In genomic region chr5:175687231-175687701, GRCh38 we compare ENCODE assay signal across 27 cellular contexts. TPM values are rescaled to one million over a fixed set of nuclear protein-coding genes. Genes with fewer than 3 reads are reported as not detected.
A peak's percentile ranks its signal among the peaks of the same experiment; 100 is the strongest.
DNase-seq lines count a peak whose midpoint lies in the region; ATAC-seq, FAIRE-seq and TF ChIP-seq lines count a peak whose summit lies in the region.
"Had no signal": no experiment of that assay in that cellular context is flagged by ENCODE, and none has a peak within 500 bp of the region (broad histone marks: within the 10 kb centered on the region; RNA-seq: fewer than 3 reads in every experiment).

No MANE protein-coding gene starts in this region.

- H3K36me3 Mint-ChIP-seq in chondrocyte (ENCODE audit: low read depth) = no peaks in the 10 kb centered on the region
- no peaks in the 10 kb centered on the region for H3K36me3 Mint-ChIP-seq in MCF 10A (ENCODE audit: insufficient read depth, unreplicated experiment)
- H3K36me3 Mint-ChIP-seq: natural killer cell treated with Interleukin-12 subunit alpha and Interleukin-12 subunit beta and Interleukin-15 and Interleukin-18, amount 100 ng/mL, for 72 hours had no signal

- H3K27ac Mint-ChIP-seq in chondrocyte (ENCODE audit: unreplicated experiment) = no peak overlapping the region
- no peak overlapping the region for H3K27ac Mint-ChIP-seq in MCF 10A (ENCODE audit: low read depth, unreplicated experiment)
- H3K27ac Mint-ChIP-seq: activated CD4-positive, alpha-beta T cell treated with anti-CD3 and anti-CD28 coated beads for 36 hours; natural killer cell treated with Interleukin-12 subunit alpha and Interleukin-12 subunit beta and Interleukin-15 and Interleukin-18, amount 100 ng/mL, for 72 hours had no signal

- CTCF ChIA-PET in MCF 10A (lab: Yijun Ruan, JAX) = interaction anchor here (0.6 to 0.7 kb wide), 2 partner anchors 512 to 673 kb away, joined by 3 read pairs; no protein-coding TSS in a partner anchor

- FAIRE-seq in small intestine (lab: Jason Lieb, UNC) = no peak
- FAIRE-seq: GM12878, H1, K562 had no signal

- POLR2A ChIA-PET in MCF 10A (lab: Yijun Ruan, JAX) = no interaction called here

- in situ Hi-C loops in G401 (cut with HindIII; ENCODE audit: low sequenced_read_pairs) = no loop called here

- H3K9me3 ChIP-seq in right cardiac atrium (ENCODE audit: control insufficient read depth, low read length) (no peaks in the 10 kb centered on the region), small intestine (ENCODE audit: control insufficient read depth, low read depth) (no peaks in the 10 kb centered on the region)
- H3K9me3 ChIP-seq: SJSA1, uterus had no signal

- H3K9me3 Mint-ChIP-seq in chondrocyte (ENCODE audit: low read depth) (peaks cover 4% of the 10 kb centered on the region), MCF 10A (ENCODE audit: unreplicated experiment) (no peaks in the 10 kb centered on the region)
- H3K9me3 Mint-ChIP-seq: natural killer cell treated with Interleukin-12 subunit alpha and Interleukin-12 subunit beta and Interleukin-15 and Interleukin-18, amount 100 ng/mL, for 72 hours had no signal

- H3K27ac ChIP-seq in right cardiac atrium (ENCODE audit: low read length) (peak overlapping the region; percentile 60), small intestine (ENCODE audit: low read depth in 1 of 2, low read length in 1 of 2) (no peak overlapping the region)
- H3K27ac ChIP-seq: SJSA1, uterus had no signal

- no peaks in the 10 kb centered on the region for H3K4me1 Mint-ChIP-seq in chondrocyte (ENCODE audit: low read depth)
- H3K4me1 Mint-ChIP-seq in MCF 10A (ENCODE audit: insufficient read depth, unreplicated experiment) = peaks cover 7% of the 10 kb centered on the region

- H3K27me3 ChIP-seq in right cardiac atrium (ENCODE audit: control insufficient read depth, insufficient read depth) = no peaks in the 10 kb centered on the region
- H3K27me3 ChIP-seq in small intestine (ENCODE audit: control insufficient read depth in 2 of 2, insufficient read depth in 2 of 2, low read length in 2 of 2) = no peaks in the 10 kb centered on the region
- H3K27me3 ChIP-seq: uterus had no signal

- H3K4me3 Mint-ChIP-seq in chondrocyte (ENCODE audit: unreplicated experiment) = no peak overlapping the region
- H3K4me3 Mint-ChIP-seq in MCF 10A (ENCODE audit: unreplicated experiment) = no peak overlapping the region
- H3K4me3 Mint-ChIP-seq: activated CD4-positive, alpha-beta T cell treated with anti-CD3 and anti-CD28 coated beads for 36 hours; natural killer cell treated with Interleukin-12 subunit alpha and Interleukin-12 subunit beta and Interleukin-15 and Interleukin-18, amount 100 ng/mL, for 72 hours had no signal

- DNase-seq in G401 (ENCODE audit: low spot score) (peak; percentile 34), chondrocyte (ENCODE audit: low spot score) (peak; percentile 72), right cardiac atrium (peak; percentile 76 to 92 (median 88)), small intestine (peak; percentile 53), NCI-H1105 (lab: John Stamatoyannopoulos, UW) (no peak), iPS-NIHi11 (ENCODE audit: low spot score) (no peak), MCF 10A (ENCODE audit: unreplicated experiment) (no peak)
- DNase-seq in activated effector memory CD4-positive, alpha-beta T cell treated with anti-CD3 and anti-CD28 coated beads, Interleukin-2, amount 50 U/mL, for 16 hours = no peak
- DNase-seq: activated CD4-positive, alpha-beta T cell treated with anti-CD3 and anti-CD28 coated beads for 36 hours; activated naive CD4-positive, alpha-beta T cell treated with anti-CD3 and anti-CD28 coated beads, Interleukin-2, amount 50 U/mL, for 16 hours; activated T-cell treated with anti-CD3 and anti-CD28 coated beads, Interleukin-2, amount 50 U/mL, for 48 hours; C1 segment of cervical spinal cord; effector memory CD4-positive, alpha-beta T cell; erythroblast; MM.1S; NCI-H1436; NCI-H446 treated with DMSO at 0.1 percent for 48 hours; NK-92 treated with Interleukin-12 subunit alpha and Interleukin-12 subunit beta, amount 100 ng/mL, for 24 hours had no signal

- no TSS peak for BruUV-seq in MCF 10A (replicated peaks; lab: Mats Ljungman, UMichigan)

- H3K27me3 Mint-ChIP-seq in chondrocyte (ENCODE audit: low read depth) (peaks cover 12% of the 10 kb centered on the region), MCF 10A (ENCODE audit: insufficient read depth, unreplicated experiment) (peaks cover 77% of the 10 kb centered on the region)
- H3K27me3 Mint-ChIP-seq: activated CD4-positive, alpha-beta T cell treated with anti-CD3 and anti-CD28 coated beads for 36 hours had no signal

- peak; percentile 83 to 92 for ATAC-seq in right cardiac atrium
- ATAC-seq: activated CD4-positive, alpha-beta T cell treated with anti-CD3 and anti-CD28 coated beads for 36 hours; GM12878; K562; Panc1 had no signal

- TF ChIP-seq CTCF in chondrocyte (IDR thresholded peaks at IDR 0.05) (no peak), MCF 10A (IDR thresholded peaks at IDR 0.05; ENCODE audit: unreplicated experiment) (no peak)

- peaks cover 7% of the 10 kb centered on the region for H3K4me1 ChIP-seq in right cardiac atrium (ENCODE audit: control insufficient read depth, insufficient read depth, low read length)
- H3K4me1 ChIP-seq in small intestine (ENCODE audit: control insufficient read depth in 2 of 2, insufficient read depth in 1 of 2, low read depth in 1 of 2, low read length in 1 of 2) = peaks cover 0 to 2% of the 10 kb centered on the region in 2 donors
- H3K4me1 ChIP-seq: SJSA1, uterus had no signal

- intact Hi-C loops in right cardiac atrium (cut with DNase I) = no loop called here
- intact Hi-C loops in MCF 10A (cut with micrococcal nuclease) = no loop called here

- 30% methylated on average over 14 of the region's 14 CpGs for WGBS in right cardiac atrium
- 27 to 67% (median 41%) methylated on average over 14 of the region's 14 CpGs for WGBS in small intestine, 3 donors

- H3K36me3 ChIP-seq in small intestine (ENCODE audit: control insufficient read depth in 2 of 2, insufficient read depth in 2 of 2, low read length in 2 of 2) = peaks cover 0 to 2% of the 10 kb centered on the region in 2 donors
- H3K36me3 ChIP-seq: SJSA1, uterus had no signal

- no peak overlapping the region for H3K4me3 ChIP-seq in right cardiac atrium (ENCODE audit: low read length)
- H3K4me3 ChIP-seq in small intestine (ENCODE audit: low read depth in 1 of 2, low read length in 2 of 2) = no peak overlapping the region
- H3K4me3 ChIP-seq: GM12878, K562, SJSA1, smooth muscle cell, uterus had no signal

RNA-seq across cellular contexts. Expression of gene HRH2, which starts 29.4 kb away (rescaled TPM):
- total RNA-seq in G401 (2014; rRNA removed; shearing (Covaris generic)) = not detected in 2 replicates
- total RNA-seq in chondrocyte = 0.27 to 0.38 TPM (median 0.30 TPM) in 3 replicates
- total RNA-seq in right cardiac atrium = 10 to 100 TPM; 21.0 to 37.5 (median 32.0) TPM
- 18.6 TPM for polyA plus RNA-seq in right cardiac atrium
- polyA plus RNA-seq in small intestine = 1 to 10 TPM; 6.3 to 7.2 (median 6.5) TPM
- total RNA-seq in MCF 10A (2022) = not detected in 2 replicates
- total RNA-seq: fibroblast of villous mesenchyme, K562, SJSA1 had no signal

Comparison
In these comparisons a context has a peak if more than half of its experiments do, and no peak if none do; other contexts are left out.
1. DNase-seq: peak in G401 (single experiment), chondrocyte (single experiment), right cardiac atrium (3 of 3) and small intestine (single experiment); none in NCI-H1105 (single experiment), activated effector memory CD4-positive, alpha-beta T cell treated with anti-CD3 and anti-CD28 coated beads, Interleukin-2, amount 50 U/mL, for 16 hours (single experiment), iPS-NIHi11 (single experiment) and MCF 10A (single experiment).
2. RNA of gene HRH2, which starts 29.4 kb away (total RNA-seq): 21.0 to 37.5 TPM in right cardiac atrium; 0.27 to 0.38 TPM in chondrocyte, not detected in G401 and not detected in MCF 10A; every median in the first group is over 10 times any median in the second.